Comparison of ENCODE assay signal across 26 cellular contexts in the genomic region with DNA sequence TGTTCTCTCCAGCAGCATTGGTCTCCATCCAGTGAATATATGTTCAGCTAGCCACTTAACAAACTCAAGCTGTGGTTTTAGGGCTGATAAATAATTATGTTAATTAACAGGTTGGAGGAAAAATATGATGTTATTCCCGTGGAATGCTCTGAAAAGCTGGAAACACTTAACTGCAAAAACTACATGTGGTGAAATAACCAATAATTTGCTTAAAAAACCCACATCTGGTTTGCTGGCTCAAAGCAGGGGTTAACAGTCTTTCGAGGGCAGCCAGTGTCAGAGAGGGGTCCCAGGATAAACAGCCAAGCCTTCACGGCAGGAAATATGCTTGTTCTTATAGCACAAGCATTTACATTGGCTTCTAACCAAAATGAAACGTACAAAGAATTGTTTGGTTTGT.
DNase-seq lines count a peak whose midpoint lies in the region; ATAC-seq and TF ChIP-seq lines count a peak whose summit lies in the region.
"Had no signal": no experiment of that assay in that cellular context is flagged by ENCODE, and none has a peak within 500 bp of the region (broad histone marks: within the 10 kb centered on the region; RNA-seq: fewer than 3 reads in every experiment).

No MANE protein-coding gene starts in this region.

- DNase-seq in AG08395 (ENCODE audit: low spot score) (peak; percentile 20), HFFc6 (peak; percentile 8), choroid plexus epithelial cell (ENCODE audit: low read depth) (peak; percentile 95), mesothelial cell of epicardium (ENCODE audit: low spot score in 2 of 2, unreplicated experiment in 2 of 2) (no peak), endothelial cell (ENCODE audit: low spot score) (no peak), upper lobe of left lung (no peak), hippocampal formation (lab: John Stamatoyannopoulos, UW) (no peak), neural progenitor cell (ENCODE audit: low spot score) (no peak)
- DNase-seq: ACHN; activated naive CD8-positive, alpha-beta T cell treated with anti-CD3 and anti-CD28 coated beads, Interleukin-2, amount 10 ng/mL, durations not matched to agents 7 days and 5 days; CD4-positive, alpha-beta memory T cell; DMS153; effector memory CD8-positive, alpha-beta T cell; foreskin melanocyte; KBM-7; kidney; naive thymus-derived CD4-positive, alpha-beta T cell; NCI-H1930; NCI-H446 treated with DMSO at 0.1 percent for 48 hours; NK-92 treated with Interleukin-12 subunit alpha and Interleukin-12 subunit beta, amount 100 ng/mL, for 24 hours; Peyer's patch; stimulated activated CD4-positive, alpha-beta T cell treated with anti-CD3 and anti-CD28 coated beads, Interleukin-4, amount 100 ng/mL, for 1 hour; stimulated activated naive CD8-positive, alpha-beta T cell treated with anti-CD3 and anti-CD28 coated beads, Interleukin-15, amount 100 ng/mL, for 72 hours had no signal

- H3K9me3 Mint-ChIP-seq in HFFc6 (no peaks in the 10 kb centered on the region), mesothelial cell of epicardium (no peaks in the 10 kb centered on the region), endothelial cell (ENCODE audit: unreplicated experiment) (no peaks in the 10 kb centered on the region), neural progenitor cell (peaks cover 3% of the 10 kb centered on the region)
- H3K9me3 Mint-ChIP-seq: activated naive CD8-positive, alpha-beta T cell treated with anti-CD3 and anti-CD28 coated beads, Interleukin-2, amount 10 ng/mL, durations not matched to agents 7 days and 5 days; activated T-helper 1 cell treated with anti-CD3 and anti-CD28 coated beads, Interleukin-12 subunit alpha, Interleukin-12 subunit beta, Interleukin-2, Interleukin-4 antibody, amounts not matched to agents 30 ng/mL and 10 ng/mL and 1 ng/mL, durations not matched to agents 14 hours and 24 hours and 36 hours; CD4-positive, alpha-beta memory T cell; effector memory CD8-positive, alpha-beta T cell; stimulated activated naive CD8-positive, alpha-beta T cell treated with anti-CD3 and anti-CD28 coated beads, Interleukin-15, amount 100 ng/mL, for 72 hours had no signal

- H3K4me3 Mint-ChIP-seq in HFFc6 = peak overlapping the region; percentile 45; the same call in 1 of the 2 replicates
- H3K4me3 Mint-ChIP-seq in mesothelial cell of epicardium = no peak overlapping the region
- H3K4me3 Mint-ChIP-seq in endothelial cell (ENCODE audit: unreplicated experiment) = no peak overlapping the region
- H3K4me3 Mint-ChIP-seq in neural progenitor cell = no peak overlapping the region
- H3K4me3 Mint-ChIP-seq: activated naive CD8-positive, alpha-beta T cell treated with anti-CD3 and anti-CD28 coated beads, Interleukin-2, amount 10 ng/mL, durations not matched to agents 7 days and 5 days; activated T-helper 1 cell treated with anti-CD3 and anti-CD28 coated beads, Interleukin-12 subunit alpha, Interleukin-12 subunit beta, Interleukin-2, Interleukin-4 antibody, amounts not matched to agents 30 ng/mL and 10 ng/mL and 1 ng/mL, durations not matched to agents 14 hours and 24 hours and 36 hours; CD4-positive, alpha-beta memory T cell; effector memory CD8-positive, alpha-beta T cell; memory B cell; naive thymus-derived CD4-positive, alpha-beta T cell; stimulated activated naive CD8-positive, alpha-beta T cell treated with anti-CD3 and anti-CD28 coated beads, Interleukin-15, amount 100 ng/mL, for 72 hours had no signal

- H3K36me3 Mint-ChIP-seq in HFFc6 (ENCODE audit: low read depth) (no peaks in the 10 kb centered on the region), mesothelial cell of epicardium (no peaks in the 10 kb centered on the region), endothelial cell (ENCODE audit: low read depth, unreplicated experiment) (no peaks in the 10 kb centered on the region), neural progenitor cell (no peaks in the 10 kb centered on the region)
- H3K36me3 Mint-ChIP-seq: activated naive CD8-positive, alpha-beta T cell treated with anti-CD3 and anti-CD28 coated beads, Interleukin-2, amount 10 ng/mL, durations not matched to agents 7 days and 5 days; CD4-positive, alpha-beta memory T cell; memory B cell; naive thymus-derived CD4-positive, alpha-beta T cell had no signal

- H3K36me3 ChIP-seq in upper lobe of left lung = no peaks in the 10 kb centered on the region
- no peaks in the 10 kb centered on the region for H3K36me3 ChIP-seq in neural progenitor cell
- H3K36me3 ChIP-seq: Peyer's patch had no signal

- no peak for ATAC-seq in upper lobe of left lung (ENCODE audit: low FRiP score in 2 of 2)
- ATAC-seq: effector memory CD8-positive, alpha-beta T cell; naive thymus-derived CD4-positive, alpha-beta T cell; stimulated activated naive CD8-positive, alpha-beta T cell treated with anti-CD3 and anti-CD28 coated beads, Interleukin-15, amount 100 ng/mL, for 72 hours had no signal

- TF ChIP-seq EP300 in upper lobe of left lung (IDR thresholded peaks at IDR 0.05) = no peak

- H3K27ac ChIP-seq in upper lobe of left lung = no peak overlapping the region
- H3K27ac ChIP-seq in neural progenitor cell = no peak overlapping the region
- H3K27ac ChIP-seq: parathyroid adenoma, Peyer's patch had no signal

- no peaks in the 10 kb centered on the region for H3K79me2 ChIP-seq in neural progenitor cell (ENCODE audit: low read depth)
- H3K79me2 ChIP-seq: parathyroid adenoma had no signal

- WGBS in upper lobe of left lung, 2 donors = 19 to 27% methylated on average over 4 of the region's 4 CpGs

- H3K4me2 ChIP-seq in neural progenitor cell = no peak overlapping the region

- no peaks in the 10 kb centered on the region for H3F3A ChIP-seq in neural progenitor cell (ENCODE audit: low read depth)

- TF ChIP-seq CTCF in HFFc6 (IDR thresholded peaks at IDR 0.05) (no peak), choroid plexus epithelial cell (conservative IDR thresholded peaks at IDR 0.05; ENCODE audit: low read depth, low read length) (no peak), mesothelial cell of epicardium (IDR thresholded peaks at IDR 0.05; ENCODE audit: unreplicated experiment) (no peak), endothelial cell (IDR thresholded peaks at IDR 0.05; ENCODE audit: unreplicated experiment) (no peak), upper lobe of left lung (IDR thresholded peaks at IDR 0.05) (no peak), neural progenitor cell (IDR thresholded peaks at IDR 0.05) (no peak)

- H4K20me1 ChIP-seq in neural progenitor cell (ENCODE audit: low read depth) = no peaks in the 10 kb centered on the region

- no peak overlapping the region for H3K4me3 ChIP-seq in choroid plexus epithelial cell (ENCODE audit: low read depth, low read length)
- H3K4me3 ChIP-seq in upper lobe of left lung = no peak overlapping the region
- no peak overlapping the region for H3K4me3 ChIP-seq in neural progenitor cell
- H3K4me3 ChIP-seq: Peyer's patch had no signal

- H3K4me1 Mint-ChIP-seq in HFFc6 (ENCODE audit: low read depth) = peaks cover 64% of the 10 kb centered on the region
- H3K4me1 Mint-ChIP-seq in mesothelial cell of epicardium = peaks cover 28% of the 10 kb centered on the region
- peaks cover 3% of the 10 kb centered on the region for H3K4me1 Mint-ChIP-seq in endothelial cell (ENCODE audit: unreplicated experiment)
- peaks cover 11% of the 10 kb centered on the region for H3K4me1 Mint-ChIP-seq in neural progenitor cell
- H3K4me1 Mint-ChIP-seq: CD4-positive, alpha-beta memory T cell; memory B cell; stimulated activated naive CD8-positive, alpha-beta T cell treated with anti-CD3 and anti-CD28 coated beads, Interleukin-15, amount 100 ng/mL, for 72 hours had no signal

- H2AFZ ChIP-seq in neural progenitor cell (replicated peaks) = no peak overlapping the region
- H2AFZ ChIP-seq: parathyroid adenoma had no signal

- H3K27me3 Mint-ChIP-seq in HFFc6 (ENCODE audit: insufficient read depth) (no peaks in the 10 kb centered on the region; the same call in 1 of the 2 replicates), mesothelial cell of epicardium (ENCODE audit: low read depth) (peaks cover 5% of the 10 kb centered on the region), endothelial cell (ENCODE audit: unreplicated experiment) (peaks cover 5% of the 10 kb centered on the region), neural progenitor cell (ENCODE audit: insufficient read depth, low read depth) (no peaks in the 10 kb centered on the region)

- no peaks in the 10 kb centered on the region for H3K4me1 ChIP-seq in upper lobe of left lung
- peaks cover 10% of the 10 kb centered on the region for H3K4me1 ChIP-seq in neural progenitor cell
- H3K4me1 ChIP-seq: parathyroid adenoma, Peyer's patch had no signal

- H3K27me3 ChIP-seq in upper lobe of left lung = no peaks in the 10 kb centered on the region
- H3K27me3 ChIP-seq in neural progenitor cell = no peaks in the 10 kb centered on the region
- H3K27me3 ChIP-seq: Peyer's patch had no signal

- H3K9me3 ChIP-seq in upper lobe of left lung = no peaks in the 10 kb centered on the region
- H3K9me3 ChIP-seq in neural progenitor cell (ENCODE audit: low read depth) = no peaks in the 10 kb centered on the region
- H3K9me3 ChIP-seq: Peyer's patch had no signal

- no peak overlapping the region for H3K9ac ChIP-seq in neural progenitor cell
- H3K9ac ChIP-seq: parathyroid adenoma had no signal

- TF ChIP-seq POLR2A in upper lobe of left lung (IDR thresholded peaks at IDR 0.05) = no peak

- H3K27ac Mint-ChIP-seq in HFFc6 (no peak overlapping the region; the same call in 1 of the 2 replicates), mesothelial cell of epicardium (peak overlapping the region; percentile 15), endothelial cell (ENCODE audit: unreplicated experiment) (no peak overlapping the region), neural progenitor cell (no peak overlapping the region)
- H3K27ac Mint-ChIP-seq: activated naive CD8-positive, alpha-beta T cell treated with anti-CD3 and anti-CD28 coated beads, Interleukin-2, amount 10 ng/mL, durations not matched to agents 7 days and 5 days; activated T-helper 1 cell treated with anti-CD3 and anti-CD28 coated beads, Interleukin-12 subunit alpha, Interleukin-12 subunit beta, Interleukin-2, Interleukin-4 antibody, amounts not matched to agents 30 ng/mL and 10 ng/mL and 1 ng/mL, durations not matched to agents 14 hours and 24 hours and 36 hours; CD4-positive, alpha-beta memory T cell; effector memory CD8-positive, alpha-beta T cell; memory B cell; naive thymus-derived CD4-positive, alpha-beta T cell; stimulated activated naive CD8-positive, alpha-beta T cell treated with anti-CD3 and anti-CD28 coated beads, Interleukin-15, amount 100 ng/mL, for 72 hours had no signal

Comparison
In these comparisons a context has a peak if more than half of its experiments do, and no peak if none do; other contexts are left out.
1. DNase-seq: peak in AG08395 (single experiment), HFFc6 (single experiment) and choroid plexus epithelial cell (single experiment); none in mesothelial cell of epicardium (0 of 2), endothelial cell (single experiment), upper lobe of left lung (0 of 2), hippocampal formation (0 of 2) and neural progenitor cell (single experiment).